ENCODE assay signal across 12 cellular contexts in genomic region chr1:170586321-170586855, GRCh38. TPM values are rescaled to one million over a fixed set of nuclear protein-coding genes. Genes with fewer than 3 reads are reported as not detected.
DNase-seq lines count a peak whose midpoint lies in the region; ATAC-seq and TF ChIP-seq lines count a peak whose summit lies in the region.
"Had no signal": no experiment of that assay in that cellular context is flagged by ENCODE, and none has a peak within 500 bp of the region (broad histone marks: within the 10 kb centered on the region; RNA-seq: fewer than 3 reads in every experiment).

No MANE protein-coding gene starts in this region.

- H3K9me2 ChIP-seq in GM23338 (ENCODE audit: insufficient read depth) = no peaks in the 10 kb centered on the region

- H3K9me3 Mint-ChIP-seq in GM23338 = no peaks in the 10 kb centered on the region
- no peaks in the 10 kb centered on the region for H3K9me3 Mint-ChIP-seq in brain
- H3K9me3 Mint-ChIP-seq in stimulated activated memory B cell treated with anti-CD40 and anti-IgM and Interleukin-4, amounts not matched to agents 10 μg/mL and 1 μg/mL and 100 μg/mL, for 72 hours = no peaks in the 10 kb centered on the region
- H3K9me3 Mint-ChIP-seq: activated T-helper 1 cell treated with anti-CD3 and anti-CD28 coated beads, Interleukin-12 subunit alpha, Interleukin-12 subunit beta, Interleukin-2, Interleukin-4 antibody, amounts not matched to agents 30 ng/mL and 10 ng/mL and 1 ng/mL, durations not matched to agents 14 hours and 24 hours and 36 hours had no signal

- H3K4me1 ChIP-seq in GM23338 (ENCODE audit: insufficient read depth) (peaks cover 15% of the 10 kb centered on the region), right atrium auricular region (no peaks in the 10 kb centered on the region), gastrocnemius medialis (no peaks in the 10 kb centered on the region), SJCRH30 (no peaks in the 10 kb centered on the region)

- no peak overlapping the region for H2AFZ ChIP-seq in GM23338

- in situ Hi-C loops in gastrocnemius medialis (cut with MboI; ENCODE audit: low sequenced_read_pairs in 4 of 4) = no loop called here

- H3K27me3 ChIP-seq in GM23338 (ENCODE audit: insufficient read depth) (peaks cover 69% of the 10 kb centered on the region), right atrium auricular region (no peaks in the 10 kb centered on the region), gastrocnemius medialis (no peaks in the 10 kb centered on the region), SJCRH30 (no peaks in the 10 kb centered on the region)

- H3K4me3 ChIP-seq in GM23338 (no peak overlapping the region), right atrium auricular region (peak overlapping the region in 1 of 2 donors; percentile 4), gastrocnemius medialis (peak overlapping the region in 2 of 4 donors; percentile 19 to 36), SJCRH30 (no peak overlapping the region)

- H3K9me3 ChIP-seq in right atrium auricular region (no peaks in the 10 kb centered on the region), gastrocnemius medialis (no peaks in the 10 kb centered on the region), SJCRH30 (replicated peaks) (no peaks in the 10 kb centered on the region)

- H3K4me1 Mint-ChIP-seq in GM23338 = peaks cover 19% of the 10 kb centered on the region
- H3K4me1 Mint-ChIP-seq in brain = peaks cover 21% of the 10 kb centered on the region
- H3K4me1 Mint-ChIP-seq in stimulated activated memory B cell treated with anti-CD40 and anti-IgM and Interleukin-4, amounts not matched to agents 10 μg/mL and 1 μg/mL and 100 μg/mL, for 72 hours = peaks cover 7% of the 10 kb centered on the region

- no peak for TF ChIP-seq CTCF in GM23338 (conservative IDR thresholded peaks at IDR 0.05; ENCODE audit: low read depth in 2 of 2)
- TF ChIP-seq CTCF in brain (conservative IDR thresholded peaks at IDR 0.05) = no peak
- no peak for TF ChIP-seq CTCF in right atrium auricular region (IDR thresholded peaks at IDR 0.05)
- no peak for TF ChIP-seq CTCF in gastrocnemius medialis (IDR thresholded peaks at IDR 0.05 in 4 of 5, conservative IDR thresholded peaks at IDR 0.05 in 1 of 5)

- H3K27ac Mint-ChIP-seq in GM23338 (no peak overlapping the region), brain (peak overlapping the region in 4 of 5 experiments; percentile 52 to 91 (median 72))
- no peak overlapping the region for H3K27ac Mint-ChIP-seq in stimulated activated memory B cell treated with anti-CD40 and anti-IgM and Interleukin-4, amounts not matched to agents 10 μg/mL and 1 μg/mL and 100 μg/mL, for 72 hours
- H3K27ac Mint-ChIP-seq: activated T-helper 1 cell treated with anti-CD3 and anti-CD28 coated beads, Interleukin-12 subunit alpha, Interleukin-12 subunit beta, Interleukin-2, Interleukin-4 antibody, amounts not matched to agents 30 ng/mL and 10 ng/mL and 1 ng/mL, durations not matched to agents 14 hours and 24 hours and 36 hours had no signal

- H3F3A ChIP-seq in GM23338 (replicated peaks; ENCODE audit: low read depth) = no peaks in the 10 kb centered on the region; the same call in 1 of the 2 replicates

- intact Hi-C loops in gastrocnemius medialis (cut with DNase I; ENCODE audit: low total_unique reads) = no loop called here

- no peaks in the 10 kb centered on the region for H3K36me3 ChIP-seq in GM23338 (ENCODE audit: insufficient read depth)
- H3K36me3 ChIP-seq in right atrium auricular region = no peaks in the 10 kb centered on the region
- no peaks in the 10 kb centered on the region for H3K36me3 ChIP-seq in gastrocnemius medialis
- H3K36me3 ChIP-seq in SJCRH30 = no peaks in the 10 kb centered on the region

- no peaks in the 10 kb centered on the region for H4K20me1 ChIP-seq in GM23338 (replicated peaks; ENCODE audit: insufficient read depth)

- no peak overlapping the region for H3K4me3 Mint-ChIP-seq in GM23338
- peak overlapping the region; percentile 2 to 81 (median 57) for H3K4me3 Mint-ChIP-seq in brain
- H3K4me3 Mint-ChIP-seq in stimulated activated memory B cell treated with anti-CD40 and anti-IgM and Interleukin-4, amounts not matched to agents 10 μg/mL and 1 μg/mL and 100 μg/mL, for 72 hours = no peak overlapping the region
- H3K4me3 Mint-ChIP-seq: activated T-helper 1 cell treated with anti-CD3 and anti-CD28 coated beads, Interleukin-12 subunit alpha, Interleukin-12 subunit beta, Interleukin-2, Interleukin-4 antibody, amounts not matched to agents 30 ng/mL and 10 ng/mL and 1 ng/mL, durations not matched to agents 14 hours and 24 hours and 36 hours had no signal

- H3K27me3 Mint-ChIP-seq in GM23338 (ENCODE audit: insufficient read depth, low read depth, poor library complexity) = peaks cover 8% of the 10 kb centered on the region
- H3K27me3 Mint-ChIP-seq in brain = peaks cover 41% of the 10 kb centered on the region
- peaks cover 32% of the 10 kb centered on the region for H3K27me3 Mint-ChIP-seq in stimulated activated memory B cell treated with anti-CD40 and anti-IgM and Interleukin-4, amounts not matched to agents 10 μg/mL and 1 μg/mL and 100 μg/mL, for 72 hours

- H3K27ac ChIP-seq in GM23338 (ENCODE audit: low read depth) (no peak overlapping the region), right atrium auricular region (peak overlapping the region in 1 of 2 donors; percentile 30), gastrocnemius medialis (peak overlapping the region; percentile 12 to 43 (median 29)), SJCRH30 (no peak overlapping the region)

- H3K79me2 ChIP-seq in GM23338 (replicated peaks; ENCODE audit: insufficient read depth) = no peaks in the 10 kb centered on the region

- ATAC-seq in GM23338 (peak; percentile 84), gastrocnemius medialis (peak in 1 of 2 donors; percentile 26)
- ATAC-seq in stimulated activated memory B cell treated with anti-CD40 and anti-IgM and Interleukin-4, amounts not matched to agents 10 μg/mL and 1 μg/mL and 100 μg/mL, for 72 hours = no peak

- H3K4me2 ChIP-seq in GM23338 = no peak overlapping the region

- DNase-seq in GM23338 (ENCODE audit: low spot score) = peak; percentile 58
- peak; percentile 65 for DNase-seq in right atrium auricular region (ENCODE audit: low spot score)
- peak in 1 of 2 donors; percentile 16 for DNase-seq in gastrocnemius medialis
- DNase-seq in HuH-7 (ENCODE audit: low spot score) = no peak
- DNase-seq in SJCRH30 = no peak
- DNase-seq in NCI-H128 (lab: John Stamatoyannopoulos, UW; ENCODE audit: unreplicated experiment) = no peak
- DNase-seq: effector CD8-positive, alpha-beta T cell; kidney glomerular epithelial cell; NCI-H2081 treated with DMSO at 0.1 percent for 48 hours had no signal

- no peak for TF ChIP-seq POLR2A in gastrocnemius medialis (IDR thresholded peaks at IDR 0.05)

- H3K36me3 Mint-ChIP-seq in GM23338 (ENCODE audit: low read depth) (no peaks in the 10 kb centered on the region), brain (no peaks in the 10 kb centered on the region)
- no peaks in the 10 kb centered on the region for H3K36me3 Mint-ChIP-seq in stimulated activated memory B cell treated with anti-CD40 and anti-IgM and Interleukin-4, amounts not matched to agents 10 μg/mL and 1 μg/mL and 100 μg/mL, for 72 hours

TF ChIP-seq in GM23338, 12 proteins besides CTCF, POLR2A, EP300 and RAD21 (continues in another document):
- TF ChIP-seq STAT1 (IDR thresholded peaks at IDR 0.05; ENCODE audit: unreplicated experiment) (no peak), POLR2AphosphoS5 (IDR thresholded peaks at IDR 0.05; ENCODE audit: low read depth) (no peak), EZH2 (IDR thresholded peaks at IDR 0.05; ENCODE audit: low read depth, unreplicated experiment) (no peak), JUNB (IDR thresholded peaks at IDR 0.05; ENCODE audit: unreplicated experiment) (no peak), NANOG (IDR thresholded peaks at IDR 0.05; ENCODE audit: borderline replicate concordance) (no peak), ETS1 (IDR thresholded peaks at IDR 0.05) (no peak), ZNF114 (CRISPR knock-in tag; IDR thresholded peaks at IDR 0.05) (no peak)

RNA-seq across cellular contexts. Expression of gene GORAB, which starts 54.4 kb away (rescaled TPM):
- total RNA-seq in GM23338 (2014; rRNA removed; shearing (Covaris generic)) = 11.6 and 21.1 TPM in 2 replicates
- polyA plus RNA-seq in GM23338 (2016; fragmentation: Nextera tagmentation; extraction: Ambion mirVana) = 10.4 and 10.9 TPM in 2 replicates
- polyA plus RNA-seq in brain (ENCODE audit: insufficient read depth, low read depth, low replicate concordance) = 2.7 TPM
- 1 to 10 TPM; 4.9 to 9.2 TPM for total RNA-seq in right atrium auricular region
- total RNA-seq in gastrocnemius medialis = 1 to 10 TPM; 1.7 to 3.8 (median 2.3) TPM
- 9.0 and 10.9 TPM in 2 replicates for total RNA-seq in SJCRH30 (2014; rRNA removed; shearing (Covaris generic))

Comparison
In these comparisons a context has a peak if more than half of its experiments do, and no peak if none do; other contexts are left out.
1. DNase-seq: peak in GM23338 (single experiment) and right atrium auricular region (single experiment); none in HuH-7 (single experiment), SJCRH30 (0 of 2) and NCI-H128 (single experiment).
2. H3K27ac ChIP-seq: peak in gastrocnemius medialis (4 of 4); none in GM23338 (single experiment) and SJCRH30 (single experiment).
3. H3K27ac Mint-ChIP-seq: peak in brain (4 of 5); none in GM23338 (single experiment) and stimulated activated memory B cell treated with anti-CD40 and anti-IgM and Interleukin-4, amounts not matched to agents 10 μg/mL and 1 μg/mL and 100 μg/mL, for 72 hours (single experiment).
4. H3K4me3 Mint-ChIP-seq: peak in brain (5 of 5); none in GM23338 (single experiment) and stimulated activated memory B cell treated with anti-CD40 and anti-IgM and Interleukin-4, amounts not matched to agents 10 μg/mL and 1 μg/mL and 100 μg/mL, for 72 hours (single experiment).